ENCODE assay signal across 9 cellular contexts in the genomic region with DNA sequence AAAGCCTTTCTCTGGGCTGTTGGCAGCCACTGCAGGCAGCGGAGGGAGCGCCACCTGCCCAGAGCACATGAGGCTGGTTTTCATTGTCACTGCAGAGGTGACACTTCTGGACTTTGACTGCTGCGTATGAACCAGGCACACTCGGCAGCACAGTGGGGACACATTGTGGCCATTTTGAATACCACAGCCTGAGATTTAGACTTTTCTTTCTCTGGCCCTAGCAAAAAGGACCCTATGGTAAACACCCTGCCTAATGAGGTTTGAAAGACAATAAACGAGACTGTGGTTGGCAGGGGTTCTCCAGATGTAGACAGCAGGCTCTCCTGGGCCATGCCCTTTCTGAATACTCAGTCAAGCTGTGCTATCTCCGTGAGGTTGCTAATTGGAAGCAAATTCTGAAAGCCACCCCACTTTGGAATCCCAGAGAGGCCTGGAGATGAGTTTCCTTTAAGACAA. TPM values are rescaled to one million over a fixed set of nuclear protein-coding genes. Genes with fewer than 3 reads are reported as not detected.
DNase-seq lines count a peak whose midpoint lies in the region; ATAC-seq, FAIRE-seq and TF ChIP-seq lines count a peak whose summit lies in the region.
"Had no signal": no experiment of that assay in that cellular context is flagged by ENCODE, and none has a peak within 500 bp of the region (broad histone marks: within the 10 kb centered on the region; RNA-seq: fewer than 3 reads in every experiment).

No MANE protein-coding gene starts in this region.

- no peaks in the 10 kb centered on the region for H3K9me3 ChIP-seq in pancreas

- no peaks in the 10 kb centered on the region for H3K27me3 ChIP-seq in pancreas

- POLR2A ChIA-PET in activated CD8-positive, alpha-beta T cell treated with anti-CD3 and anti-CD28 coated beads for 36 hours (lab: Charles Lee) = no interaction called here

- no peak overlapping the region for H3K4me3 Mint-ChIP-seq in activated CD8-positive, alpha-beta T cell treated with anti-CD3 and anti-CD28 coated beads for 36 hours

- H3K9me3 Mint-ChIP-seq in activated CD8-positive, alpha-beta T cell treated with anti-CD3 and anti-CD28 coated beads for 36 hours = peaks cover 5% of the 10 kb centered on the region

- no peaks in the 10 kb centered on the region for H3K36me3 Mint-ChIP-seq in activated CD8-positive, alpha-beta T cell treated with anti-CD3 and anti-CD28 coated beads for 36 hours (ENCODE audit: low read depth)

- no peaks in the 10 kb centered on the region for H3K36me3 ChIP-seq in pancreas

- H3K27ac ChIP-seq in pancreas = no peak overlapping the region

- ATAC-seq in HG02938 (IDR thresholded peaks at IDR 0.05; ENCODE audit: unreplicated experiment) (peak; percentile 76), pancreas (peak; percentile 76 to 97 (median 96)), GM19328 (IDR thresholded peaks at IDR 0.05; ENCODE audit: unreplicated experiment) (no peak)
- peak; percentile 84 for ATAC-seq in activated CD8-positive, alpha-beta T cell treated with anti-CD3 and anti-CD28 coated beads for 36 hours

- TF ChIP-seq CTCF in GM12864 (IDR thresholded peaks at IDR 0.05; ENCODE audit: low read depth, low read length, missing control alignments) = peak; percentile 75
- peak; percentile 57 for TF ChIP-seq CTCF in activated CD8-positive, alpha-beta T cell treated with anti-CD3 and anti-CD28 coated beads for 36 hours (IDR thresholded peaks at IDR 0.05)
- peak in 2 of 4 donors; percentile 31 to 42 for TF ChIP-seq CTCF in pancreas (IDR thresholded peaks at IDR 0.05)

- no peaks in the 10 kb centered on the region for H3K4me1 ChIP-seq in pancreas

- intact Hi-C loops in activated CD8-positive, alpha-beta T cell treated with anti-CD3 and anti-CD28 coated beads for 36 hours (cut with micrococcal nuclease) = no loop called here
- intact Hi-C loops in pancreas (cut with DNase I) = no loop called here

- CTCF ChIA-PET in activated CD8-positive, alpha-beta T cell treated with anti-CD3 and anti-CD28 coated beads for 36 hours (lab: Charles Lee) = interaction anchor here (0.7 to 12.6 kb wide), 3 partner anchors 77 to 428 kb away, joined by 3 to 216 read pairs (median 3); no protein-coding TSS in a partner anchor

- 21 to 23% methylated on average over 6 of the region's 6 CpGs for WGBS in pancreas, 2 donors

- H3K27me3 Mint-ChIP-seq in activated CD8-positive, alpha-beta T cell treated with anti-CD3 and anti-CD28 coated beads for 36 hours = peaks cover 10% of the 10 kb centered on the region

- H3K4me1 Mint-ChIP-seq in activated CD8-positive, alpha-beta T cell treated with anti-CD3 and anti-CD28 coated beads for 36 hours (ENCODE audit: low read depth) = peaks cover 9% of the 10 kb centered on the region

- H3K27ac Mint-ChIP-seq in activated CD8-positive, alpha-beta T cell treated with anti-CD3 and anti-CD28 coated beads for 36 hours = no peak overlapping the region

- DNase-seq in A172 (ENCODE audit: low spot score) (peak; percentile 64), GM12864 (ENCODE audit: low read depth) (peak; percentile 39), NCI-H2227 treated with DMSO at 0.1 percent for 48 hours (lab: John Stamatoyannopoulos, UW) (peak; percentile 59), globus pallidus (ENCODE audit: low spot score) (peak; percentile 61), pancreas (peak in 4 of 6 donors; percentile 16 to 49 (median 41))
- peak; percentile 46 for DNase-seq in activated CD8-positive, alpha-beta T cell treated with anti-CD3 and anti-CD28 coated beads for 36 hours

- FAIRE-seq in pancreas (lab: Jason Lieb, UNC) = no peak

- H3K4me3 ChIP-seq in GM12864 (ENCODE audit: low read depth, low read length) = no peak overlapping the region
- H3K4me3 ChIP-seq in pancreas = no peak overlapping the region

RNA-seq across cellular contexts. Expression of gene KCNE2, which starts 12.0 kb away (rescaled TPM):
- total RNA-seq in A172 (2014; rRNA removed; shearing (Covaris generic)) = not detected in 2 replicates
- not detected for total RNA-seq in activated CD8-positive, alpha-beta T cell treated with anti-CD3 and anti-CD28 coated beads for 36 hours
- total RNA-seq in pancreas = not detected
- not detected for polyA plus RNA-seq in pancreas
- total RNA-seq: glomerular endothelial cell had no signal

RNA-seq across cellular contexts. Expression of gene SMIM11, which starts 23.5 kb away (rescaled TPM):
- total RNA-seq in A172 (2014; rRNA removed; shearing (Covaris generic)) = 3.4 and 26.4 TPM in 2 replicates
- total RNA-seq in activated CD8-positive, alpha-beta T cell treated with anti-CD3 and anti-CD28 coated beads for 36 hours = 1 to 10 TPM; 5.2 to 7.5 TPM
- 10 to 100 TPM in 1 of 6 donors, 1 to 10 TPM in 5; 2.3 to 10.8 (median 4.9) TPM for total RNA-seq in pancreas
- 1 to 10 TPM; 1.3 to 3.3 TPM for polyA plus RNA-seq in pancreas
